ENCODE assay signal across 1 cellular context in genomic region chr1:84855168-84855567, GRCh38.
TF ChIP-seq lines count a peak whose summit lies in the region.

No MANE protein-coding gene starts in this region.

TF ChIP-seq in WTC11, 78 proteins besides CTCF, POLR2A, EP300 and RAD21 (continued from another document):
- TF ChIP-seq ERG (CRISPR knock-in tag; IDR thresholded peaks at IDR 0.05) = no peak
- no peak for TF ChIP-seq ZNF416 (CRISPR knock-in tag; IDR thresholded peaks at IDR 0.05)
- TF ChIP-seq, protein P1, sequence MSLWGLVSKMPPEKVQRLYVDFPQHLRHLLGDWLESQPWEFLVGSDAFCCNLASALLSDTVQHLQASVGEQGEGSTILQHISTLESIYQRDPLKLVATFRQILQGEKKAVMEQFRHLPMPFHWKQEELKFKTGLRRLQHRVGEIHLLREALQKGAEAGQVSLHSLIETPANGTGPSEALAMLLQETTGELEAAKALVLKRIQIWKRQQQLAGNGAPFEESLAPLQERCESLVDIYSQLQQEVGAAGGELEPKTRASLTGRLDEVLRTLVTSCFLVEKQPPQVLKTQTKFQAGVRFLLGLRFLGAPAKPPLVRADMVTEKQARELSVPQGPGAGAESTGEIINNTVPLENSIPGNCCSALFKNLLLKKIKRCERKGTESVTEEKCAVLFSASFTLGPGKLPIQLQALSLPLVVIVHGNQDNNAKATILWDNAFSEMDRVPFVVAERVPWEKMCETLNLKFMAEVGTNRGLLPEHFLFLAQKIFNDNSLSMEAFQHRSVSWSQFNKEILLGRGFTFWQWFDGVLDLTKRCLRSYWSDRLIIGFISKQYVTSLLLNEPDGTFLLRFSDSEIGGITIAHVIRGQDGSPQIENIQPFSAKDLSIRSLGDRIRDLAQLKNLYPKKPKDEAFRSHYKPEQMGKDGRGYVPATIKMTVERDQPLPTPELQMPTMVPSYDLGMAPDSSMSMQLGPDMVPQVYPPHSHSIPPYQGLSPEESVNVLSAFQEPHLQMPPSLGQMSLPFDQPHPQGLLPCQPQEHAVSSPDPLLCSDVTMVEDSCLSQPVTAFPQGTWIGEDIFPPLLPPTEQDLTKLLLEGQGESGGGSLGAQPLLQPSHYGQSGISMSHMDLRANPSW (CRISPR knock-in tag; conservative IDR thresholded peaks at IDR 0.05; ENCODE audit: low read depth) = no peak
- TF ChIP-seq, protein P2, sequence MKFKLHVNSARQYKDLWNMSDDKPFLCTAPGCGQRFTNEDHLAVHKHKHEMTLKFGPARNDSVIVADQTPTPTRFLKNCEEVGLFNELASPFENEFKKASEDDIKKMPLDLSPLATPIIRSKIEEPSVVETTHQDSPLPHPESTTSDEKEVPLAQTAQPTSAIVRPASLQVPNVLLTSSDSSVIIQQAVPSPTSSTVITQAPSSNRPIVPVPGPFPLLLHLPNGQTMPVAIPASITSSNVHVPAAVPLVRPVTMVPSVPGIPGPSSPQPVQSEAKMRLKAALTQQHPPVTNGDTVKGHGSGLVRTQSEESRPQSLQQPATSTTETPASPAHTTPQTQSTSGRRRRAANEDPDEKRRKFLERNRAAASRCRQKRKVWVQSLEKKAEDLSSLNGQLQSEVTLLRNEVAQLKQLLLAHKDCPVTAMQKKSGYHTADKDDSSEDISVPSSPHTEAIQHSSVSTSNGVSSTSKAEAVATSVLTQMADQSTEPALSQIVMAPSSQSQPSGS (CRISPR knock-in tag; IDR thresholded peaks at IDR 0.05; ENCODE audit: borderline replicate concordance, low read depth) = no peak
- TF ChIP-seq ZNF425 (CRISPR knock-in tag; conservative IDR thresholded peaks at IDR 0.05) = no peak
- no peak for TF ChIP-seq NR2C2 (CRISPR knock-in tag; IDR thresholded peaks at IDR 0.05)
- TF ChIP-seq IRF2 (CRISPR knock-in tag; IDR thresholded peaks at IDR 0.05; ENCODE audit: borderline replicate concordance, low read depth) = no peak
- TF ChIP-seq, protein P3, sequence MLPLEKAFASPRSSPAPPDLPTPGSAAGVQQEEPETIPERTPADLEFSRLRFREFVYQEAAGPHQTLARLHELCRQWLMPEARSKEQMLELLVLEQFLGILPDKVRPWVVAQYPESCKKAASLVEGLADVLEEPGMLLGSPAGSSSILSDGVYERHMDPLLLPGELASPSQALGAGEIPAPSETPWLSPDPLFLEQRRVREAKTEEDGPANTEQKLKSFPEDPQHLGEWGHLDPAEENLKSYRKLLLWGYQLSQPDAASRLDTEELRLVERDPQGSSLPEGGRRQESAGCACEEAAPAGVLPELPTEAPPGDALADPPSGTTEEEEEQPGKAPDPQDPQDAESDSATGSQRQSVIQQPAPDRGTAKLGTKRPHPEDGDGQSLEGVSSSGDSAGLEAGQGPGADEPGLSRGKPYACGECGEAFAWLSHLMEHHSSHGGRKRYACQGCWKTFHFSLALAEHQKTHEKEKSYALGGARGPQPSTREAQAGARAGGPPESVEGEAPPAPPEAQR (CRISPR knock-in tag; IDR thresholded peaks at IDR 0.05) = no peak
- TF ChIP-seq SMAD4 (CRISPR knock-in tag; IDR thresholded peaks at IDR 0.05) = no peak
- TF ChIP-seq, protein P4, sequence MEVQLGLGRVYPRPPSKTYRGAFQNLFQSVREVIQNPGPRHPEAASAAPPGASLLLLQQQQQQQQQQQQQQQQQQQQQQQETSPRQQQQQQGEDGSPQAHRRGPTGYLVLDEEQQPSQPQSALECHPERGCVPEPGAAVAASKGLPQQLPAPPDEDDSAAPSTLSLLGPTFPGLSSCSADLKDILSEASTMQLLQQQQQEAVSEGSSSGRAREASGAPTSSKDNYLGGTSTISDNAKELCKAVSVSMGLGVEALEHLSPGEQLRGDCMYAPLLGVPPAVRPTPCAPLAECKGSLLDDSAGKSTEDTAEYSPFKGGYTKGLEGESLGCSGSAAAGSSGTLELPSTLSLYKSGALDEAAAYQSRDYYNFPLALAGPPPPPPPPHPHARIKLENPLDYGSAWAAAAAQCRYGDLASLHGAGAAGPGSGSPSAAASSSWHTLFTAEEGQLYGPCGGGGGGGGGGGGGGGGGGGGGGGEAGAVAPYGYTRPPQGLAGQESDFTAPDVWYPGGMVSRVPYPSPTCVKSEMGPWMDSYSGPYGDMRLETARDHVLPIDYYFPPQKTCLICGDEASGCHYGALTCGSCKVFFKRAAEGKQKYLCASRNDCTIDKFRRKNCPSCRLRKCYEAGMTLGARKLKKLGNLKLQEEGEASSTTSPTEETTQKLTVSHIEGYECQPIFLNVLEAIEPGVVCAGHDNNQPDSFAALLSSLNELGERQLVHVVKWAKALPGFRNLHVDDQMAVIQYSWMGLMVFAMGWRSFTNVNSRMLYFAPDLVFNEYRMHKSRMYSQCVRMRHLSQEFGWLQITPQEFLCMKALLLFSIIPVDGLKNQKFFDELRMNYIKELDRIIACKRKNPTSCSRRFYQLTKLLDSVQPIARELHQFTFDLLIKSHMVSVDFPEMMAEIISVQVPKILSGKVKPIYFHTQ (CRISPR knock-in tag; IDR thresholded peaks at IDR 0.05) = no peak
- TF ChIP-seq ZNF671 (CRISPR knock-in tag; IDR thresholded peaks at IDR 0.05) = no peak
